Comparison of ENCODE assay signal across 1 cellular context in genomic region chr12:132144115-132145071, GRCh38.
TF ChIP-seq lines count a peak whose summit lies in the region.

A gene with protein sequence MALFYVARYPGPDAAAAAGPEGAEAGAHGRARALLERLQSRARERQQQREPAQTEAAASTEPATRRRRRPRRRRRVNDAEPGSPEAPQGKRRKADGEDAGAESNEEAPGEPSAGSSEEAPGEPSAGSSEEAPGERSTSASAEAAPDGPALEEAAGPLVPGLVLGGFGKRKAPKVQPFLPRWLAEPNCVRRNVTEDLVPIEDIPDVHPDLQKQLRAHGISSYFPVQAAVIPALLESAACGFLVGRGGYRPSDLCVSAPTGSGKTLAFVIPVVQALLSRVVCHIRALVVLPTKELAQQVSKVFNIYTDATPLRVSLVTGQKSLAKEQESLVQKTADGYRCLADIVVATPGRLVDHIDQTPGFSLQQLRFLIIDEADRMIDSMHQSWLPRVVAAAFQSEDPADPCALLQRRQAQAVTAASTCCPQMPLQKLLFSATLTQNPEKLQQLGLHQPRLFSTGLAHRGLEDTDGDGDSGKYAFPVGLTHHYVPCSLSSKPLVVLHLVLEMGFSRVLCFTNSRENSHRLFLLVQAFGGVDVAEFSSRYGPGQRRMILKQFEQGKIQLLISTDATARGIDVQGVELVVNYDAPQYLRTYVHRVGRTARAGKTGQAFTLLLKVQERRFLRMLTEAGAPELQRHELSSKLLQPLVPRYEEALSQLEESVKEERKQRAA (minus strand): TSS chr12:132144319. CDS start chr12:132144296, 23 bp downstream.
NOC4L (plus strand) TSS chr12:132144457; CDS start chr12:132144489, 32 bp downstream.

TF ChIP-seq in K562, 482 proteins besides CTCF, POLR2A, EP300 and RAD21 (continued from another document):
- TF ChIP-seq, protein P1, sequence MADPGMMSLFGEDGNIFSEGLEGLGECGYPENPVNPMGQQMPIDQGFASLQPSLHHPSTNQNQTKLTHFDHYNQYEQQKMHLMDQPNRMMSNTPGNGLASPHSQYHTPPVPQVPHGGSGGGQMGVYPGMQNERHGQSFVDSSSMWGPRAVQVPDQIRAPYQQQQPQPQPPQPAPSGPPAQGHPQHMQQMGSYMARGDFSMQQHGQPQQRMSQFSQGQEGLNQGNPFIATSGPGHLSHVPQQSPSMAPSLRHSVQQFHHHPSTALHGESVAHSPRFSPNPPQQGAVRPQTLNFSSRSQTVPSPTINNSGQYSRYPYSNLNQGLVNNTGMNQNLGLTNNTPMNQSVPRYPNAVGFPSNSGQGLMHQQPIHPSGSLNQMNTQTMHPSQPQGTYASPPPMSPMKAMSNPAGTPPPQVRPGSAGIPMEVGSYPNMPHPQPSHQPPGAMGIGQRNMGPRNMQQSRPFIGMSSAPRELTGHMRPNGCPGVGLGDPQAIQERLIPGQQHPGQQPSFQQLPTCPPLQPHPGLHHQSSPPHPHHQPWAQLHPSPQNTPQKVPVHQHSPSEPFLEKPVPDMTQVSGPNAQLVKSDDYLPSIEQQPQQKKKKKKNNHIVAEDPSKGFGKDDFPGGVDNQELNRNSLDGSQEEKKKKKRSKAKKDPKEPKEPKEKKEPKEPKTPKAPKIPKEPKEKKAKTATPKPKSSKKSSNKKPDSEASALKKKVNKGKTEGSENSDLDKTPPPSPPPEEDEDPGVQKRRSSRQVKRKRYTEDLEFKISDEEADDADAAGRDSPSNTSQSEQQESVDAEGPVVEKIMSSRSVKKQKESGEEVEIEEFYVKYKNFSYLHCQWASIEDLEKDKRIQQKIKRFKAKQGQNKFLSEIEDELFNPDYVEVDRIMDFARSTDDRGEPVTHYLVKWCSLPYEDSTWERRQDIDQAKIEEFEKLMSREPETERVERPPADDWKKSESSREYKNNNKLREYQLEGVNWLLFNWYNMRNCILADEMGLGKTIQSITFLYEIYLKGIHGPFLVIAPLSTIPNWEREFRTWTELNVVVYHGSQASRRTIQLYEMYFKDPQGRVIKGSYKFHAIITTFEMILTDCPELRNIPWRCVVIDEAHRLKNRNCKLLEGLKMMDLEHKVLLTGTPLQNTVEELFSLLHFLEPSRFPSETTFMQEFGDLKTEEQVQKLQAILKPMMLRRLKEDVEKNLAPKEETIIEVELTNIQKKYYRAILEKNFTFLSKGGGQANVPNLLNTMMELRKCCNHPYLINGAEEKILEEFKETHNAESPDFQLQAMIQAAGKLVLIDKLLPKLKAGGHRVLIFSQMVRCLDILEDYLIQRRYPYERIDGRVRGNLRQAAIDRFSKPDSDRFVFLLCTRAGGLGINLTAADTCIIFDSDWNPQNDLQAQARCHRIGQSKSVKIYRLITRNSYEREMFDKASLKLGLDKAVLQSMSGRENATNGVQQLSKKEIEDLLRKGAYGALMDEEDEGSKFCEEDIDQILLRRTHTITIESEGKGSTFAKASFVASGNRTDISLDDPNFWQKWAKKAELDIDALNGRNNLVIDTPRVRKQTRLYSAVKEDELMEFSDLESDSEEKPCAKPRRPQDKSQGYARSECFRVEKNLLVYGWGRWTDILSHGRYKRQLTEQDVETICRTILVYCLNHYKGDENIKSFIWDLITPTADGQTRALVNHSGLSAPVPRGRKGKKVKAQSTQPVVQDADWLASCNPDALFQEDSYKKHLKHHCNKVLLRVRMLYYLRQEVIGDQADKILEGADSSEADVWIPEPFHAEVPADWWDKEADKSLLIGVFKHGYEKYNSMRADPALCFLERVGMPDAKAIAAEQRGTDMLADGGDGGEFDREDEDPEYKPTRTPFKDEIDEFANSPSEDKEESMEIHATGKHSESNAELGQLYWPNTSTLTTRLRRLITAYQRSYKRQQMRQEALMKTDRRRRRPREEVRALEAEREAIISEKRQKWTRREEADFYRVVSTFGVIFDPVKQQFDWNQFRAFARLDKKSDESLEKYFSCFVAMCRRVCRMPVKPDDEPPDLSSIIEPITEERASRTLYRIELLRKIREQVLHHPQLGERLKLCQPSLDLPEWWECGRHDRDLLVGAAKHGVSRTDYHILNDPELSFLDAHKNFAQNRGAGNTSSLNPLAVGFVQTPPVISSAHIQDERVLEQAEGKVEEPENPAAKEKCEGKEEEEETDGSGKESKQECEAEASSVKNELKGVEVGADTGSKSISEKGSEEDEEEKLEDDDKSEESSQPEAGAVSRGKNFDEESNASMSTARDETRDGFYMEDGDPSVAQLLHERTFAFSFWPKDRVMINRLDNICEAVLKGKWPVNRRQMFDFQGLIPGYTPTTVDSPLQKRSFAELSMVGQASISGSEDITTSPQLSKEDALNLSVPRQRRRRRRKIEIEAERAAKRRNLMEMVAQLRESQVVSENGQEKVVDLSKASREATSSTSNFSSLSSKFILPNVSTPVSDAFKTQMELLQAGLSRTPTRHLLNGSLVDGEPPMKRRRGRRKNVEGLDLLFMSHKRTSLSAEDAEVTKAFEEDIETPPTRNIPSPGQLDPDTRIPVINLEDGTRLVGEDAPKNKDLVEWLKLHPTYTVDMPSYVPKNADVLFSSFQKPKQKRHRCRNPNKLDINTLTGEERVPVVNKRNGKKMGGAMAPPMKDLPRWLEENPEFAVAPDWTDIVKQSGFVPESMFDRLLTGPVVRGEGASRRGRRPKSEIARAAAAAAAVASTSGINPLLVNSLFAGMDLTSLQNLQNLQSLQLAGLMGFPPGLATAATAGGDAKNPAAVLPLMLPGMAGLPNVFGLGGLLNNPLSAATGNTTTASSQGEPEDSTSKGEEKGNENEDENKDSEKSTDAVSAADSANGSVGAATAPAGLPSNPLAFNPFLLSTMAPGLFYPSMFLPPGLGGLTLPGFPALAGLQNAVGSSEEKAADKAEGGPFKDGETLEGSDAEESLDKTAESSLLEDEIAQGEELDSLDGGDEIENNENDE (IDR thresholded peaks at IDR 0.05; ENCODE audit: low read depth, low read length) = no peak
- TF ChIP-seq HIVEP1 (CRISPR knock-in tag; IDR thresholded peaks at IDR 0.05) (no peak), NCOA4 (IDR thresholded peaks at IDR 0.05; ENCODE audit: partially characterized antibody) (no peak), E2F6 (IDR thresholded peaks at IDR 0.05; ENCODE audit: borderline replicate concordance in 1 of 2, extremely low read depth in 1 of 2, insufficient read depth in 1 of 2, insufficient read length in 1 of 2, low read depth in 1 of 2, low read length in 1 of 2, poor library complexity in 1 of 2, severe bottlenecking in 1 of 2) (no peak), SUPT5H (IDR thresholded peaks at IDR 0.05) (peak; percentile 72), ZBTB8A (IDR thresholded peaks at IDR 0.05; ENCODE audit: partially characterized antibody) (no peak), HNRNPK (IDR thresholded peaks at IDR 0.05; ENCODE audit: low read depth, low read length, poor library complexity, severe bottlenecking) (no peak), ZNF316 (IDR thresholded peaks at IDR 0.05) (no peak), ZHX1 (conservative IDR thresholded peaks at IDR 0.05; ENCODE audit: low read length) (peak; percentile 83; the same call in 1 of the 2 replicates), ZNF695 (CRISPR knock-in tag; IDR thresholded peaks at IDR 0.05) (no peak), MAFF (IDR thresholded peaks at IDR 0.05; ENCODE audit: low read length) (no peak), ZNF766 (CRISPR knock-in tag; conservative IDR thresholded peaks at IDR 0.05) (no peak), HBP1 (CRISPR knock-in tag; IDR thresholded peaks at IDR 0.05) (no peak), MYBL2 (IDR thresholded peaks at IDR 0.05; ENCODE audit: low read depth) (no peak), MYBL2 (CRISPR knock-in tag; IDR thresholded peaks at IDR 0.05; ENCODE audit: borderline replicate concordance) (no peak), ZBTB7A (IDR thresholded peaks at IDR 0.05; ENCODE audit: borderline replicate concordance, control insufficient read depth, low read depth, low read length) (peak; percentile 20; the same call in 1 of the 2 replicates), ERF (CRISPR knock-in tag; IDR thresholded peaks at IDR 0.05) (0 out of 2 replicates have a peak, but pooled peaks have one; percentile 21), SMAD3 (CRISPR knock-in tag; conservative IDR thresholded peaks at IDR 0.05) (no peak), DPF2 (IDR thresholded peaks at IDR 0.05) (no peak), ZNF780A (CRISPR knock-in tag; IDR thresholded peaks at IDR 0.05) (no peak)
- TF ChIP-seq, protein P2, sequence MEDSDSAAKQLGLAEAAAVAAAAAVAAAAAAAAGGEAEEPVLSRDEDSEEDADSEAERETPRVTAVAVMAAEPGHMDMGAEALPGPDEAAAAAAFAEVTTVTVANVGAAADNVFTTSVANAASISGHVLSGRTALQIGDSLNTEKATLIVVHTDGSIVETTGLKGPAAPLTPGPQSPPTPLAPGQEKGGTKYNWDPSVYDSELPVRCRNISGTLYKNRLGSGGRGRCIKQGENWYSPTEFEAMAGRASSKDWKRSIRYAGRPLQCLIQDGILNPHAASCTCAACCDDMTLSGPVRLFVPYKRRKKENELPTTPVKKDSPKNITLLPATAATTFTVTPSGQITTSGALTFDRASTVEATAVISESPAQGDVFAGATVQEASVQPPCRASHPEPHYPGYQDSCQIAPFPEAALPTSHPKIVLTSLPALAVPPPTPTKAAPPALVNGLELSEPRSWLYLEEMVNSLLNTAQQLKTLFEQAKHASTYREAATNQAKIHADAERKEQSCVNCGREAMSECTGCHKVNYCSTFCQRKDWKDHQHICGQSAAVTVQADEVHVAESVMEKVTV (CRISPR knock-in tag; IDR thresholded peaks at IDR 0.05) = no peak
- TF ChIP-seq, protein P3, sequence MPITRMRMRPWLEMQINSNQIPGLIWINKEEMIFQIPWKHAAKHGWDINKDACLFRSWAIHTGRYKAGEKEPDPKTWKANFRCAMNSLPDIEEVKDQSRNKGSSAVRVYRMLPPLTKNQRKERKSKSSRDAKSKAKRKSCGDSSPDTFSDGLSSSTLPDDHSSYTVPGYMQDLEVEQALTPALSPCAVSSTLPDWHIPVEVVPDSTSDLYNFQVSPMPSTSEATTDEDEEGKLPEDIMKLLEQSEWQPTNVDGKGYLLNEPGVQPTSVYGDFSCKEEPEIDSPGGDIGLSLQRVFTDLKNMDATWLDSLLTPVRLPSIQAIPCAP (CRISPR knock-in tag; IDR thresholded peaks at IDR 0.05; ENCODE audit: borderline replicate concordance) = no peak
- TF ChIP-seq, protein P4, sequence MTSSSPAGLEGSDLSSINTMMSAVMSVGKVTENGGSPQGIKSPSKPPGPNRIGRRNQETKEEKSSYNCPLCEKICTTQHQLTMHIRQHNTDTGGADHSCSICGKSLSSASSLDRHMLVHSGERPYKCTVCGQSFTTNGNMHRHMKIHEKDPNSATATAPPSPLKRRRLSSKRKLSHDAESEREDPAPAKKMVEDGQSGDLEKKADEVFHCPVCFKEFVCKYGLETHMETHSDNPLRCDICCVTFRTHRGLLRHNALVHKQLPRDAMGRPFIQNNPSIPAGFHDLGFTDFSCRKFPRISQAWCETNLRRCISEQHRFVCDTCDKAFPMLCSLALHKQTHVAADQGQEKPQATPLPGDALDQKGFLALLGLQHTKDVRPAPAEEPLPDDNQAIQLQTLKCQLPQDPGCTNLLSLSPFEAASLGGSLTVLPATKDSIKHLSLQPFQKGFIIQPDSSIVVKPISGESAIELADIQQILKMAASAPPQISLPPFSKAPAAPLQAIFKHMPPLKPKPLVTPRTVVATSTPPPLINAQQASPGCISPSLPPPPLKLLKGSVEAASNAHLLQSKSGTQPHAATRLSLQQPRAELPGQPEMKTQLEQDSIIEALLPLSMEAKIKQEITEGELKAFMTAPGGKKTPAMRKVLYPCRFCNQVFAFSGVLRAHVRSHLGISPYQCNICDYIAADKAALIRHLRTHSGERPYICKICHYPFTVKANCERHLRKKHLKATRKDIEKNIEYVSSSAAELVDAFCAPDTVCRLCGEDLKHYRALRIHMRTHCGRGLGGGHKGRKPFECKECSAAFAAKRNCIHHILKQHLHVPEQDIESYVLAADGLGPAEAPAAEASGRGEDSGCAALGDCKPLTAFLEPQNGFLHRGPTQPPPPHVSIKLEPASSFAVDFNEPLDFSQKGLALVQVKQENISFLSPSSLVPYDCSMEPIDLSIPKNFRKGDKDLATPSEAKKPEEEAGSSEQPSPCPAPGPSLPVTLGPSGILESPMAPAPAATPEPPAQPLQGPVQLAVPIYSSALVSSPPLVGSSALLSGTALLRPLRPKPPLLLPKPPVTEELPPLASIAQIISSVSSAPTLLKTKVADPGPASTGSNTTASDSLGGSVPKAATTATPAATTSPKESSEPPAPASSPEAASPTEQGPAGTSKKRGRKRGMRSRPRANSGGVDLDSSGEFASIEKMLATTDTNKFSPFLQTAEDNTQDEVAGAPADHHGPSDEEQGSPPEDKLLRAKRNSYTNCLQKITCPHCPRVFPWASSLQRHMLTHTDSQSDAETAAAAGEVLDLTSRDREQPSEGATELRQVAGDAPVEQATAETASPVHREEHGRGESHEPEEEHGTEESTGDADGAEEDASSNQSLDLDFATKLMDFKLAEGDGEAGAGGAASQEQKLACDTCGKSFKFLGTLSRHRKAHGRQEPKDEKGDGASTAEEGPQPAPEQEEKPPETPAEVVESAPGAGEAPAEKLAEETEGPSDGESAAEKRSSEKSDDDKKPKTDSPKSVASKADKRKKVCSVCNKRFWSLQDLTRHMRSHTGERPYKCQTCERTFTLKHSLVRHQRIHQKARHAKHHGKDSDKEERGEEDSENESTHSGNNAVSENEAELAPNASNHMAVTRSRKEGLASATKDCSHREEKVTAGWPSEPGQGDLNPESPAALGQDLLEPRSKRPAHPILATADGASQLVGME (CRISPR knock-in tag; IDR thresholded peaks at IDR 0.05) = peak; percentile 84
